Comparison of ENCODE assay signal across 19 cellular contexts in genomic region chr20:24670341-24670821, GRCh38.
A peak's percentile ranks its signal among the peaks of the same experiment; 100 is the strongest.
DNase-seq lines count a peak whose midpoint lies in the region; ATAC-seq lines count a peak whose summit lies in the region.
"Had no signal": no experiment of that assay in that cellular context is flagged by ENCODE, and none has a peak within 500 bp of the region (broad histone marks: within the 10 kb centered on the region; RNA-seq: fewer than 3 reads in every experiment).

No MANE protein-coding gene starts in this region.

- DNase-seq in stimulated activated naive CD8-positive, alpha-beta T cell treated with anti-CD3 and anti-CD28 coated beads, Interleukin-15, amount 100 ng/mL, for 72 hours: no peak
- no peak for DNase-seq in stimulated activated naive CD8-positive, alpha-beta T cell treated with anti-CD3 and anti-CD28 coated beads, Interleukin-15, Interleukin-2, amounts not matched to agents 100 U/mL and 50 U/mL, for 24 hours
- DNase-seq in myocyte (ENCODE audit: low read depth) (peak; percentile 54), SIG-M5 (lab: John Stamatoyannopoulos, UW) (no peak), NCI-H146 treated with DMSO at 0.1 percent for 48 hours (lab: John Stamatoyannopoulos, UW; ENCODE audit: unreplicated experiment) (no peak)
- DNase-seq: CD4-positive, CD25-positive, alpha-beta regulatory T cell; DMS153; DND-41; MV-4-11; NCI-H1105; NCI-H1436 treated with DMSO at 0.1 percent for 48 hours; NCI-H1930; NCI-H2107; NCI-H524; NCI-H748 treated with DMSO at 0.1 percent for 48 hours; Right ventricle myocardium superior had no signal

- no peak overlapping the region for H3K4me3 Mint-ChIP-seq in stimulated activated naive CD8-positive, alpha-beta T cell treated with anti-CD3 and anti-CD28 coated beads, Interleukin-15, amount 100 ng/mL, for 72 hours
- no peak overlapping the region for H3K4me3 Mint-ChIP-seq in stimulated activated memory B cell treated with anti-CD40 and anti-IgM and Interleukin-4, amounts not matched to agents 10 μg/mL and 1 μg/mL and 100 μg/mL, for 72 hours
- H3K4me3 Mint-ChIP-seq: CD4-positive, CD25-positive, alpha-beta regulatory T cell had no signal

- H3K27ac Mint-ChIP-seq in stimulated activated naive CD8-positive, alpha-beta T cell treated with anti-CD3 and anti-CD28 coated beads, Interleukin-15, amount 100 ng/mL, for 72 hours: no peak overlapping the region
- no peak overlapping the region for H3K27ac Mint-ChIP-seq in stimulated activated memory B cell treated with anti-CD40 and anti-IgM and Interleukin-4, amounts not matched to agents 10 μg/mL and 1 μg/mL and 100 μg/mL, for 72 hours
- H3K27ac Mint-ChIP-seq: CD4-positive, CD25-positive, alpha-beta regulatory T cell had no signal

- ATAC-seq in stimulated activated naive CD8-positive, alpha-beta T cell treated with anti-CD3 and anti-CD28 coated beads, Interleukin-15, amount 100 ng/mL, for 72 hours: peak; percentile 53
- no peak for ATAC-seq in stimulated activated naive CD8-positive, alpha-beta T cell treated with anti-CD3 and anti-CD28 coated beads, Interleukin-15, Interleukin-2, amounts not matched to agents 100 U/mL and 50 U/mL, for 24 hours
- peak; percentile 39 for ATAC-seq in stimulated activated memory B cell treated with anti-CD40 and anti-IgM and Interleukin-4, amounts not matched to agents 10 μg/mL and 1 μg/mL and 100 μg/mL, for 72 hours
- ATAC-seq in GM19351 (IDR thresholded peaks at IDR 0.05; ENCODE audit: unreplicated experiment): no peak
- ATAC-seq: HCT116 had no signal

- H3K9me3 Mint-ChIP-seq in stimulated activated naive CD8-positive, alpha-beta T cell treated with anti-CD3 and anti-CD28 coated beads, Interleukin-15, amount 100 ng/mL, for 72 hours: no peaks in the 10 kb centered on the region
- H3K9me3 Mint-ChIP-seq in stimulated activated memory B cell treated with anti-CD40 and anti-IgM and Interleukin-4, amounts not matched to agents 10 μg/mL and 1 μg/mL and 100 μg/mL, for 72 hours: no peaks in the 10 kb centered on the region
- H3K9me3 Mint-ChIP-seq: CD4-positive, CD25-positive, alpha-beta regulatory T cell had no signal

- no peaks in the 10 kb centered on the region for H3K36me3 Mint-ChIP-seq in stimulated activated memory B cell treated with anti-CD40 and anti-IgM and Interleukin-4, amounts not matched to agents 10 μg/mL and 1 μg/mL and 100 μg/mL, for 72 hours
- H3K36me3 Mint-ChIP-seq: CD4-positive, CD25-positive, alpha-beta regulatory T cell had no signal

- H3K4me1 Mint-ChIP-seq in stimulated activated naive CD8-positive, alpha-beta T cell treated with anti-CD3 and anti-CD28 coated beads, Interleukin-15, amount 100 ng/mL, for 72 hours: no peaks in the 10 kb centered on the region
- H3K4me1 Mint-ChIP-seq in stimulated activated memory B cell treated with anti-CD40 and anti-IgM and Interleukin-4, amounts not matched to agents 10 μg/mL and 1 μg/mL and 100 μg/mL, for 72 hours: peaks cover 7% of the 10 kb centered on the region
- H3K4me1 Mint-ChIP-seq: CD4-positive, CD25-positive, alpha-beta regulatory T cell had no signal

- H3K27me3 Mint-ChIP-seq in stimulated activated naive CD8-positive, alpha-beta T cell treated with anti-CD3 and anti-CD28 coated beads, Interleukin-15, amount 100 ng/mL, for 72 hours: no peaks in the 10 kb centered on the region
- H3K27me3 Mint-ChIP-seq in stimulated activated memory B cell treated with anti-CD40 and anti-IgM and Interleukin-4, amounts not matched to agents 10 μg/mL and 1 μg/mL and 100 μg/mL, for 72 hours: peaks cover 10% of the 10 kb centered on the region
- H3K27me3 Mint-ChIP-seq: CD4-positive, CD25-positive, alpha-beta regulatory T cell had no signal

Comparison
In these comparisons a context has a peak if more than half of its experiments do, and no peak if none do; other contexts are left out.
1. ATAC-seq: peak in stimulated activated naive CD8-positive, alpha-beta T cell treated with anti-CD3 and anti-CD28 coated beads, Interleukin-15, amount 100 ng/mL, for 72 hours (single experiment) and stimulated activated memory B cell treated with anti-CD40 and anti-IgM and Interleukin-4, amounts not matched to agents 10 μg/mL and 1 μg/mL and 100 μg/mL, for 72 hours (single experiment); none in stimulated activated naive CD8-positive, alpha-beta T cell treated with anti-CD3 and anti-CD28 coated beads, Interleukin-15, Interleukin-2, amounts not matched to agents 100 U/mL and 50 U/mL, for 24 hours (single experiment) and GM19351 (single experiment).